2 cellular contexts compared by ENCODE assay signal in genomic region chr9:133352635-133353340, GRCh38.
TF ChIP-seq lines count a peak whose summit lies in the region.

No MANE protein-coding gene starts in this region.

TF ChIP-seq in HCT116, 20 proteins besides CTCF, POLR2A, EP300 and RAD21:
- TF ChIP-seq CBX3 (IDR thresholded peaks at IDR 0.05; ENCODE audit: low read depth) (no peak), TCF7L2 (IDR thresholded peaks at IDR 0.05; ENCODE audit: borderline replicate concordance, extremely low read depth, insufficient read depth, insufficient read length) (no peak), SIN3A (IDR thresholded peaks at IDR 0.05; ENCODE audit: low read depth) (no peak), YY1 (IDR thresholded peaks at IDR 0.05; ENCODE audit: extremely low read depth, insufficient replicate concordance, low read depth, low read length) (no peak), EZH2 (IDR thresholded peaks at IDR 0.05) (no peak), SRF (IDR thresholded peaks at IDR 0.05; ENCODE audit: low read depth) (no peak), REST (IDR thresholded peaks at IDR 0.05; ENCODE audit: low read depth) (no peak), POLR2AphosphoS5 (IDR thresholded peaks at IDR 0.05; ENCODE audit: low read depth, low read length) (no peak; the same call in none of the 2 replicates), ELF1 (IDR thresholded peaks at IDR 0.05; ENCODE audit: borderline replicate concordance, low read depth) (no peak)
- TF ChIP-seq, protein P1, sequence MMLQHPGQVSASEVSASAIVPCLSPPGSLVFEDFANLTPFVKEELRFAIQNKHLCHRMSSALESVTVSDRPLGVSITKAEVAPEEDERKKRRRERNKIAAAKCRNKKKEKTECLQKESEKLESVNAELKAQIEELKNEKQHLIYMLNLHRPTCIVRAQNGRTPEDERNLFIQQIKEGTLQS (IDR thresholded peaks at IDR 0.05), result no peak
- TF ChIP-seq, protein P2, sequence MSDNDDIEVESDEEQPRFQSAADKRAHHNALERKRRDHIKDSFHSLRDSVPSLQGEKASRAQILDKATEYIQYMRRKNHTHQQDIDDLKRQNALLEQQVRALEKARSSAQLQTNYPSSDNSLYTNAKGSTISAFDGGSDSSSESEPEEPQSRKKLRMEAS (IDR thresholded peaks at IDR 0.05), result no peak
- TF ChIP-seq, protein P3, sequence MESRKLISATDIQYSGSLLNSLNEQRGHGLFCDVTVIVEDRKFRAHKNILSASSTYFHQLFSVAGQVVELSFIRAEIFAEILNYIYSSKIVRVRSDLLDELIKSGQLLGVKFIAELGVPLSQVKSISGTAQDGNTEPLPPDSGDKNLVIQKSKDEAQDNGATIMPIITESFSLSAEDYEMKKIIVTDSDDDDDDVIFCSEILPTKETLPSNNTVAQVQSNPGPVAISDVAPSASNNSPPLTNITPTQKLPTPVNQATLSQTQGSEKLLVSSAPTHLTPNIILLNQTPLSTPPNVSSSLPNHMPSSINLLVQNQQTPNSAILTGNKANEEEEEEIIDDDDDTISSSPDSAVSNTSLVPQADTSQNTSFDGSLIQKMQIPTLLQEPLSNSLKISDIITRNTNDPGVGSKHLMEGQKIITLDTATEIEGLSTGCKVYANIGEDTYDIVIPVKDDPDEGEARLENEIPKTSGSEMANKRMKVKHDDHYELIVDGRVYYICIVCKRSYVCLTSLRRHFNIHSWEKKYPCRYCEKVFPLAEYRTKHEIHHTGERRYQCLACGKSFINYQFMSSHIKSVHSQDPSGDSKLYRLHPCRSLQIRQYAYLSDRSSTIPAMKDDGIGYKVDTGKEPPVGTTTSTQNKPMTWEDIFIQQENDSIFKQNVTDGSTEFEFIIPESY (IDR thresholded peaks at IDR 0.05; ENCODE audit: extremely low read depth, insufficient replicate concordance, low read length), result no peak

TF ChIP-seq in K562, 482 proteins besides CTCF, POLR2A, EP300 and RAD21:
- TF ChIP-seq NRF1 (conservative IDR thresholded peaks at IDR 0.05 in 1 of 2, IDR thresholded peaks at IDR 0.05 in 1 of 2) (no peak), POLR2AphosphoS5 (IDR thresholded peaks at IDR 0.05; ENCODE audit: control insufficient read depth, insufficient read depth, low read depth, low read length) (peak; percentile 59), SMAD2 (IDR thresholded peaks at IDR 0.05; ENCODE audit: low read depth, low read length) (no peak), PML (IDR thresholded peaks at IDR 0.05; ENCODE audit: low read length) (peak; percentile 42; the same call in 1 of the 2 replicates), SPI1 (IDR thresholded peaks at IDR 0.05; ENCODE audit: borderline replicate concordance, low read depth, low read length) (0 out of 2 replicates have a peak, but pooled peaks have one; percentile 1), ZNF165 (CRISPR knock-in tag; IDR thresholded peaks at IDR 0.05; ENCODE audit: borderline replicate concordance) (no peak), CBFA2T2 (conservative IDR thresholded peaks at IDR 0.05) (no peak), SUPT5H (IDR thresholded peaks at IDR 0.05) (peak; percentile 17), POLR2G (IDR thresholded peaks at IDR 0.05; ENCODE audit: low read depth, low read length) (peak; percentile 55)
TF ChIP-seq in K562: peak in this region for 5.
